28 cellular contexts compared by ENCODE assay signal in the genomic region with DNA sequence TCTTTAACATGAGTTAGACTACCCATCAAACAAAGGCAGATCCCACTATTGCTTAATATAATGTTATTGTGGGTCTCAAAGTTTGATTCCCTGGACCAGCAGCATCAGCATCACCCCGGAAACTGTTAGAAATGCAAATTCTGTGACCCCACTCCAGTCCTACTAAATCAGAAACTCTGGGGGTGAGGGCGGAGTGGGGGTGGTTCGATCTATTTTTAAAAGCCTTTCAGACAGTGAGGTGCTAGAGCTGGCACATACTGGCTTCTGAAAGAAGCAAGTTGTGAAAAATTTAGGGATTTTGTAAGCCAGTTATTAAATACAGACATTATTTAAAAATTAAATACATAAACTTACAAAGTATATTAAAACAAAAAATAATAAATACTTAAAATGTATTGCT.
"Had no signal": no experiment of that assay in that cellular context is flagged by ENCODE, and none has a peak within 500 bp of the region (broad histone marks: within the 10 kb centered on the region; RNA-seq: fewer than 3 reads in every experiment).

No MANE protein-coding gene starts in this region.

- H3K4me3 Mint-ChIP-seq: stimulated activated effector memory CD8-positive, alpha-beta T cell treated with anti-CD3 and anti-CD28 coated beads, Interleukin-12 subunit alpha, Interleukin-12 subunit beta, amount 100 ng/mL, for 72 hours; stimulated activated memory B cell treated with anti-CD40 and anti-IgM and Interleukin-4, amounts not matched to agents 10 μg/mL and 1 μg/mL and 100 μg/mL, for 72 hours; stimulated activated naive B cell treated with anti-CD40 and anti-IgM and Interleukin-4, amounts not matched to agents 10 μg/mL and 1 μg/mL and 100 μg/mL, for 72 hours; stimulated activated naive CD8-positive, alpha-beta T cell treated with anti-CD3 and anti-CD28 coated beads, Interleukin-15, amount 100 ng/mL, for 72 hours; stimulated activated naive CD8-positive, alpha-beta T cell treated with anti-CD3 and anti-CD28 coated beads, Interleukin-15, Interleukin-2, amounts not matched to agents 100 ng/mL and 50 ng/mL, for 24 hours; type B pancreatic cell had no signal

- H3K36me3 ChIP-seq: stomach, suprapubic skin, thoracic aorta, thyroid gland, tibial artery, tibial nerve, transverse colon, upper lobe of left lung, upper lobe of right lung, uterus, vagina had no signal

- ATAC-seq: stimulated activated effector memory CD8-positive, alpha-beta T cell treated with anti-CD3 and anti-CD28 coated beads, Interleukin-12 subunit alpha, Interleukin-12 subunit beta, amount 100 ng/mL, for 72 hours; stimulated activated memory B cell treated with anti-CD40 and anti-IgM and Interleukin-4, amounts not matched to agents 10 μg/mL and 1 μg/mL and 100 μg/mL, for 72 hours; stimulated activated naive B cell treated with anti-CD40 and anti-IgM and Interleukin-4, amounts not matched to agents 10 μg/mL and 1 μg/mL and 100 μg/mL, for 72 hours; stimulated activated naive CD8-positive, alpha-beta T cell treated with anti-CD3 and anti-CD28 coated beads, Interleukin-15, amount 100 ng/mL, for 72 hours; stimulated activated naive CD8-positive, alpha-beta T cell treated with anti-CD3 and anti-CD28 coated beads, Interleukin-15, Interleukin-2, amounts not matched to agents 100 U/mL and 50 U/mL, for 24 hours; upper lobe of right lung had no signal

- H3K27me3 ChIP-seq: stomach, suprapubic skin, testis, thyroid gland, tibial artery, tibial nerve, transverse colon, upper lobe of left lung, upper lobe of right lung, uterus, vagina had no signal

- H3K27ac Mint-ChIP-seq: stimulated activated effector memory CD8-positive, alpha-beta T cell treated with anti-CD3 and anti-CD28 coated beads, Interleukin-12 subunit alpha, Interleukin-12 subunit beta, amount 100 ng/mL, for 72 hours; stimulated activated memory B cell treated with anti-CD40 and anti-IgM and Interleukin-4, amounts not matched to agents 10 μg/mL and 1 μg/mL and 100 μg/mL, for 72 hours; stimulated activated naive B cell treated with anti-CD40 and anti-IgM and Interleukin-4, amounts not matched to agents 10 μg/mL and 1 μg/mL and 100 μg/mL, for 72 hours; stimulated activated naive CD8-positive, alpha-beta T cell treated with anti-CD3 and anti-CD28 coated beads, Interleukin-15, amount 100 ng/mL, for 72 hours; stimulated activated naive CD8-positive, alpha-beta T cell treated with anti-CD3 and anti-CD28 coated beads, Interleukin-15, Interleukin-2, amounts not matched to agents 100 ng/mL and 50 ng/mL, for 24 hours; type B pancreatic cell had no signal

- H3K4me1 Mint-ChIP-seq: stimulated activated effector memory CD8-positive, alpha-beta T cell treated with anti-CD3 and anti-CD28 coated beads, Interleukin-12 subunit alpha, Interleukin-12 subunit beta, amount 100 ng/mL, for 72 hours; stimulated activated memory B cell treated with anti-CD40 and anti-IgM and Interleukin-4, amounts not matched to agents 10 μg/mL and 1 μg/mL and 100 μg/mL, for 72 hours; stimulated activated naive B cell treated with anti-CD40 and anti-IgM and Interleukin-4, amounts not matched to agents 10 μg/mL and 1 μg/mL and 100 μg/mL, for 72 hours; stimulated activated naive CD8-positive, alpha-beta T cell treated with anti-CD3 and anti-CD28 coated beads, Interleukin-15, amount 100 ng/mL, for 72 hours had no signal

- H3K36me3 Mint-ChIP-seq: stimulated activated effector memory CD8-positive, alpha-beta T cell treated with anti-CD3 and anti-CD28 coated beads, Interleukin-12 subunit alpha, Interleukin-12 subunit beta, amount 100 ng/mL, for 72 hours; stimulated activated memory B cell treated with anti-CD40 and anti-IgM and Interleukin-4, amounts not matched to agents 10 μg/mL and 1 μg/mL and 100 μg/mL, for 72 hours; stimulated activated naive B cell treated with anti-CD40 and anti-IgM and Interleukin-4, amounts not matched to agents 10 μg/mL and 1 μg/mL and 100 μg/mL, for 72 hours; type B pancreatic cell had no signal

- H3K27me3 Mint-ChIP-seq: stimulated activated memory B cell treated with anti-CD40 and anti-IgM and Interleukin-4, amounts not matched to agents 10 μg/mL and 1 μg/mL and 100 μg/mL, for 72 hours; stimulated activated naive B cell treated with anti-CD40 and anti-IgM and Interleukin-4, amounts not matched to agents 10 μg/mL and 1 μg/mL and 100 μg/mL, for 72 hours; stimulated activated naive CD8-positive, alpha-beta T cell treated with anti-CD3 and anti-CD28 coated beads, Interleukin-15, amount 100 ng/mL, for 72 hours; stimulated activated naive CD8-positive, alpha-beta T cell treated with anti-CD3 and anti-CD28 coated beads, Interleukin-15, Interleukin-2, amounts not matched to agents 100 ng/mL and 50 ng/mL, for 24 hours; type B pancreatic cell had no signal

- H3K9me3 ChIP-seq: stomach, suprapubic skin, testis, thoracic aorta, thyroid gland, tibial artery, transverse colon, upper lobe of left lung, uterus, vagina had no signal

- DNase-seq: stimulated activated CD4-positive, alpha-beta T cell treated with anti-CD3 and anti-CD28 coated beads, Interleukin-2, amount 100 ng/mL, for 48 hours; stimulated activated CD4-positive, alpha-beta T cell treated with anti-CD3 and anti-CD28 coated beads, Interleukin-4, amount 100 ng/mL, for 1 hour; stimulated activated CD4-positive, alpha-beta T cell treated with anti-CD3 and anti-CD28 coated beads, Interleukin-4, amount 100 ng/mL, for 24 hours; stimulated activated CD4-positive, alpha-beta T cell treated with anti-CD3 and anti-CD28 coated beads, Interleukin-4, amount 100 ng/mL, for 4 hours; stimulated activated CD8-positive, alpha-beta memory T cell treated with anti-CD3 and anti-CD28 coated beads, Interleukin-4, amount 100 ng/mL, for 48 hours; stimulated activated naive B cell treated with anti-CD40 and anti-IgM and Interleukin-4, amounts not matched to agents 10 μg/mL and 1 μg/mL and 100 μg/mL, for 72 hours; stimulated activated naive CD4-positive, alpha-beta T cell; stimulated activated naive CD4-positive, alpha-beta T cell treated with Interleukin-2 at 50 U/mL for 16 hours; stimulated activated naive CD8-positive, alpha-beta T cell treated with anti-CD3 and anti-CD28 coated beads, Interleukin-15, amount 100 ng/mL, for 72 hours; stimulated activated naive CD8-positive, alpha-beta T cell treated with anti-CD3 and anti-CD28 coated beads, Interleukin-15, Interleukin-2, amounts not matched to agents 100 U/mL and 50 U/mL, for 24 hours; stomach; substantia nigra; testis; thyroid gland; tibial artery; transverse colon; trophoblast cell; upper lobe of left lung; upper lobe of right lung; uterus had no signal

- H3K4me1 ChIP-seq: stomach, suprapubic skin, testis, thyroid gland, tibial artery, tibial nerve, transverse colon, upper lobe of left lung, upper lobe of right lung, uterus had no signal

- H3K4me3 ChIP-seq: stomach, suprapubic skin, testis, thoracic aorta, thyroid gland, tibial artery, tibial nerve, transverse colon, upper lobe of left lung, upper lobe of right lung, uterus, vagina had no signal

- H3K27ac ChIP-seq: stomach, suprapubic skin, testis, thoracic aorta, thyroid gland, tibial artery, tibial nerve, transverse colon, upper lobe of left lung, upper lobe of right lung, uterus, vagina had no signal
